In the genomic region with DNA sequence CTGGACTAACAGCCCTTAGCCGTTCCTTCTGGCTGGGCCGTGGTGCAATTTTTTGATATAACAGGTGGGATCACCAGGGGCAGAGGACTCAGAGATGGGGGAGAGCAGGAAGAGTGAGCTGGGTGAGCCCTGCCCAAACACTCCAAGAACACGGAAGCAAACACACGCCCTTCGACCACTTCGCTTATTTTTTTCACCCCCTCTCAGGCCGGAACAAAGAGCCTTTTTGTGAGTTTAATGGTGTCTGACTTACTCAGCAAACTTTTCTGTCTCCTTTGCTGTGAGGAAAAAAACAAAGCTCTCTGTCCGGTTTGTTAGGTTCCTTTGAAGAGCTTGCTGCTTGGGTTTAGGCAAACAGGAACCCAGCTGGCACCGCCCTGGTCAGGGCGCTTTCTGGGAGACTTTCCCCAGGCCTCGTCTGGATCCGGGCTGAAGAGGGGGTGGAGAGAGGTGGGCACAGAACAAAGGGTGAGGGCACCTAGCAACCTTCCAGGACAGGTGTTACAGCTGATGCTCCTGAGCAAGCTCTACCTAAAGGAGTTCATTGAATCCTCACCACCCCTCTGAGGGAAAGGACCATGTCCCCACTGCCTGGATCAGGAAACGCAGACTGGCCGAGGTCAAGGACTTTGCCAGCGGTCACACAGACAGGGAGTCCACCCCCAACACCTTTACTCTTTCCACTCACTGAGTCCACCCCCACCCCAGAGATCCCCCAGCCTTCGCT, we compare ENCODE assay signal across 10 cellular contexts. TPM values are rescaled to one million over a fixed set of nuclear protein-coding genes. Genes with fewer than 3 reads are reported as not detected.
DNase-seq lines count a peak whose midpoint lies in the region; ATAC-seq and TF ChIP-seq lines count a peak whose summit lies in the region.
"Had no signal": no experiment of that assay in that cellular context is flagged by ENCODE, and none has a peak within 500 bp of the region (broad histone marks: within the 10 kb centered on the region; RNA-seq: fewer than 3 reads in every experiment).

No MANE protein-coding gene starts in this region.

- no peak for TF ChIP-seq CTCF in sigmoid colon (IDR thresholded peaks at IDR 0.05)
- no peak for TF ChIP-seq CTCF in WTC11 (IDR thresholded peaks at IDR 0.05)

- no peak for TF ChIP-seq EP300 in sigmoid colon (IDR thresholded peaks at IDR 0.05)

- no peak overlapping the region for H3K4me3 Mint-ChIP-seq in WTC11
- H3K4me3 Mint-ChIP-seq: IgD-negative memory B cell had no signal

- H3K9me3 ChIP-seq in SJSA1 (replicated peaks) (no peaks in the 10 kb centered on the region), sigmoid colon (no peaks in the 10 kb centered on the region)

- H3K27ac Mint-ChIP-seq in WTC11, result no peak overlapping the region
- H3K27ac Mint-ChIP-seq: IgD-negative memory B cell had no signal

- DNase-seq in ELR (ENCODE audit: low read depth), result peak; percentile 56
- DNase-seq in SJSA1 (ENCODE audit: low read depth in 1 of 2, low spot score in 2 of 2), result peak in 1 of 2 experiments; percentile 61
- DNase-seq in cardiac septum (ENCODE audit: low spot score), result peak; percentile 75
- peak; percentile 63 for DNase-seq in sigmoid colon
- no peak for DNase-seq in WTC11 (ENCODE audit: low spot score)
- no peak for DNase-seq in ACHN

- in situ Hi-C loops in ACHN (cut with HindIII; ENCODE audit: low pct_ligation_motif_present, low pct_unique_long_range_greater_than_20kb, low sequenced_read_pairs), result no loop called here

- peaks cover 10% of the 10 kb centered on the region for H3K9me3 Mint-ChIP-seq in WTC11

- H3K4me3 ChIP-seq in SJSA1 (0 out of 2 replicates have a peak overlapping the region, but pooled peaks have one; percentile 2), sigmoid colon (peak overlapping the region; percentile 2 to 32 (median 26))

- CTCF ChIA-PET in WTC11 (lab: Charles Lee), result interaction anchor here (1.2 to 1.3 kb wide), 2 partner anchors 82 to 106 kb away, joined by 3 to 4 read pairs; no protein-coding TSS in a partner anchor

- POLR2A ChIA-PET in WTC11 (lab: Charles Lee), result no interaction called here

- peak overlapping the region; percentile 74 for H3K27ac ChIP-seq in SJSA1
- H3K27ac ChIP-seq in sigmoid colon, result peak overlapping the region; percentile 79 to 84 (median 81)

- intact Hi-C loops in cardiac septum (cut with DNase I), result loop anchor here (5.0 to 10.0 kb wide), 2 partner anchors 39 to 103 kb away; no protein-coding TSS in a partner anchor
- intact Hi-C loops in sigmoid colon (cut with DNase I), result loop anchor here (5.0 kb wide), 2 partner anchors 74 to 81 kb away; no protein-coding TSS in a partner anchor

- TF ChIP-seq POLR2A in sigmoid colon (IDR thresholded peaks at IDR 0.05), result no peak

- H3K36me3 Mint-ChIP-seq in WTC11, result peaks cover 7% of the 10 kb centered on the region
- H3K36me3 Mint-ChIP-seq: IgD-negative memory B cell had no signal

- H3K27me3 Mint-ChIP-seq in WTC11 (ENCODE audit: low read depth), result no peaks in the 10 kb centered on the region
- H3K27me3 Mint-ChIP-seq: IgD-negative memory B cell had no signal

- H3K36me3 ChIP-seq in SJSA1 (no peaks in the 10 kb centered on the region), sigmoid colon (no peaks in the 10 kb centered on the region)

- H3K27me3 ChIP-seq in SJSA1 (replicated peaks) (no peaks in the 10 kb centered on the region), sigmoid colon (no peaks in the 10 kb centered on the region)

- 11 to 51% methylated on average over 16 of the region's 16 CpGs for WGBS in sigmoid colon, 2 donors

- ATAC-seq in WTC11 (no peak), HG03521 (IDR thresholded peaks at IDR 0.05; ENCODE audit: unreplicated experiment) (no peak), HG02623 (IDR thresholded peaks at IDR 0.05; ENCODE audit: unreplicated experiment) (no peak)

- H3K4me1 ChIP-seq in SJSA1 (replicated peaks) (peaks cover 73% of the 10 kb centered on the region), sigmoid colon (peaks cover 0 to 52% (median 38%) of the 10 kb centered on the region in 4 donors)

- H3K4me1 Mint-ChIP-seq in WTC11, result no peaks in the 10 kb centered on the region

TF ChIP-seq in WTC11, 78 proteins besides CTCF, POLR2A, EP300 and RAD21:
- TF ChIP-seq, protein P1, sequence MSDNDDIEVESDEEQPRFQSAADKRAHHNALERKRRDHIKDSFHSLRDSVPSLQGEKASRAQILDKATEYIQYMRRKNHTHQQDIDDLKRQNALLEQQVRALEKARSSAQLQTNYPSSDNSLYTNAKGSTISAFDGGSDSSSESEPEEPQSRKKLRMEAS (CRISPR knock-in tag; IDR thresholded peaks at IDR 0.05), result no peak
TF ChIP-seq in WTC11: peak in this region for 0.

RNA-seq across cellular contexts. Expression of gene CALML3, which starts 23.3 kb away (rescaled TPM):
- total RNA-seq in SJSA1 (2014; rRNA removed; shearing (Covaris generic)), result not detected in 2 replicates
- total RNA-seq in cardiac septum (not detected), sigmoid colon (not detected), WTC11 (2021) (not detected in 3 replicates)
- polyA plus RNA-seq in sigmoid colon, result under 1 TPM in 1 of 3 donors, not detected in 2; 0.15 TPM
- total RNA-seq: subcutaneous adipose tissue had no signal
- polyA plus RNA-seq: IgD-negative memory B cell had no signal

RNA-seq across cellular contexts. Expression of gene CALML5, which starts 48.7 kb away (rescaled TPM):
- total RNA-seq in SJSA1 (2014; rRNA removed; shearing (Covaris generic)), result not detected in 2 replicates
- total RNA-seq in cardiac septum, result not detected
- not detected for total RNA-seq in sigmoid colon
- not detected for polyA plus RNA-seq in sigmoid colon
- total RNA-seq in WTC11 (2021), result 0.23 TPM in 1 of 3 replicates, not detected in the others
- total RNA-seq: subcutaneous adipose tissue had no signal
- polyA plus RNA-seq: IgD-negative memory B cell had no signal

Comparison
In these comparisons a context has a peak if more than half of its experiments do, and no peak if none do; other contexts are left out.
1. DNase-seq: peak in ELR (single experiment), cardiac septum (single experiment) and sigmoid colon (single experiment); none in WTC11 (single experiment) and ACHN (single experiment).